16 cellular contexts compared by ENCODE assay signal in the genomic region with DNA sequence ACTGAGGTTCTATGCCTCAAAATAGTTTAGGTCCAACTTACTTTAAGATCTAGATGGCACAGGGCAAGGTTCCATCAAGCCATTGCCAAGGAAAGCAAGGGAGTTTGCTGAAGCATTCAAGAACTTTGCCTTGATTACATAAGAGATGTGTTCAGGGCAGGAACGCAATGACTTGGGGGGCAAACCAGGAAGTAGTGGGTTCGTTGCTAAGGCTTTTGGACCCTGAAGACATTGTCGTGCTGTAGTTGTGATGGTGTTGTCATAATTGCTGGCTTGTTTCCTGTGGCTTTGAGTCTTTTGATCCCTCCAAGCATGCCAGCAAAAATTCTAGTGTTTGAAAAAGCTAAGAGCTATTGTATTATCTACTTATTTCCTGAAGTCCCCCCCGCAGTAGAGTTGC.
DNase-seq lines count a peak whose midpoint lies in the region; ATAC-seq, FAIRE-seq and TF ChIP-seq lines count a peak whose summit lies in the region.
"Had no signal": no experiment of that assay in that cellular context is flagged by ENCODE, and none has a peak within 500 bp of the region (broad histone marks: within the 10 kb centered on the region; RNA-seq: fewer than 3 reads in every experiment).

No MANE protein-coding gene starts in this region.

- H3K36me3 ChIP-seq in MG63, result no peaks in the 10 kb centered on the region
- H3K36me3 ChIP-seq in OCI-LY3 (replicated peaks; ENCODE audit: low read depth, low read length), result no peaks in the 10 kb centered on the region

- no peak for TF ChIP-seq POLR2A in A549 (IDR thresholded peaks at IDR 0.05; ENCODE audit: low read length)

- CTCF ChIA-PET in A549 (lab: Yijun Ruan, JAX), result interaction anchor here (0.9 to 10.6 kb wide), 47 partner anchors 10 to 287 kb away, joined by 3 to 153 read pairs (median 11); a partner anchor contains a TSS

- peak overlapping the region; percentile 42 to 86; a peak in 5 of 6 replicates for H3K27ac ChIP-seq in A549
- H3K27ac ChIP-seq in OCI-LY3 (ENCODE audit: low read length), result no peak overlapping the region
- H3K27ac ChIP-seq: PC-9 had no signal

- no peak for TF ChIP-seq RAD21 in A549 (conservative IDR thresholded peaks at IDR 0.05 in 1 of 2, IDR thresholded peaks at IDR 0.05 in 1 of 2)

- no peaks in the 10 kb centered on the region for H3K27me3 ChIP-seq in MG63
- peaks cover 28% of the 10 kb centered on the region for H3K27me3 ChIP-seq in OCI-LY3 (ENCODE audit: low read depth, low read length)

- no peaks in the 10 kb centered on the region for H4K20me1 ChIP-seq in OCI-LY3 (ENCODE audit: insufficient read depth, low read length)

- H3K79me2 ChIP-seq in OCI-LY3 (ENCODE audit: low read length), result no peaks in the 10 kb centered on the region

- DNase-seq in A549 (ENCODE audit: low read depth in 1 of 2, low spot score in 1 of 2) (peak in 1 of 2 experiments; percentile 64), MG63 (peak; percentile 35), left colon (no peak), NCI-H526 treated with DMSO at 0.1 percent for 48 hours (lab: John Stamatoyannopoulos, UW) (no peak), pons (ENCODE audit: low spot score) (no peak)
- no peak for DNase-seq in activated naive CD4-positive, alpha-beta T cell treated with Interleukin-2 at 50 U/mL for 16 hours
- DNase-seq in effector CD8-positive, alpha-beta T cell (lab: John Stamatoyannopoulos, UW), result no peak
- DNase-seq: CD8-positive, alpha-beta T cell; NCI-H1092; NCI-H1436 treated with DMSO at 0.1 percent for 48 hours; NK-92 treated with Interleukin-12 subunit alpha and Interleukin-12 subunit beta, amount 100 ng/mL, for 24 hours had no signal

- no peak overlapping the region for H3K4me3 ChIP-seq in A549
- H3K4me3 ChIP-seq in MG63, result no peak overlapping the region
- H3K4me3 ChIP-seq in OCI-LY3 (ENCODE audit: low read length), result no peak overlapping the region
- H3K4me3 ChIP-seq: GM23338, PC-9 had no signal

- H3K4me2 ChIP-seq in A549 (peak overlapping the region; percentile 7; the same call in 2 of the 3 replicates), OCI-LY3 (ENCODE audit: low read length) (peak overlapping the region; percentile 61; the same call in 1 of the 2 replicates)
- H3K4me2 ChIP-seq: GM23338, PC-9 had no signal

- ATAC-seq in A549 (no peak), left colon (peak; percentile 11)
- ATAC-seq: CD8-positive, alpha-beta T cell had no signal

- no peak for FAIRE-seq in A549 (lab: Jason Lieb, UNC)
- FAIRE-seq: GM12892, GM18507 had no signal

- peak overlapping the region; percentile 22; the same call in 1 of the 2 replicates for H2AFZ ChIP-seq in OCI-LY3 (ENCODE audit: low read depth, low read length)
- H2AFZ ChIP-seq: GM23338, PC-9 had no signal

- H3K9ac ChIP-seq in OCI-LY3 (ENCODE audit: low read length), result no peak overlapping the region

- TF ChIP-seq CTCF in A549 (IDR thresholded peaks at IDR 0.05) (no peak), OCI-LY3 (IDR thresholded peaks at IDR 0.05; ENCODE audit: low read depth, low read length) (no peak)

- POLR2A ChIA-PET in A549 (lab: Yijun Ruan, JAX), result interaction anchor here (1.3 to 2.1 kb wide), 2 partner anchors 71 to 113 kb away, joined by 9 to 20 read pairs; a partner anchor contains a TSS

- WGBS in A549 (ENCODE audit: missing lambda C conversion rate), result 40% methylated on average over 4 of the region's 4 CpGs

- H3K4me1 ChIP-seq in A549, result peaks cover 68% of the 10 kb centered on the region
- H3K4me1 ChIP-seq in OCI-LY3 (ENCODE audit: low read length), result peaks cover 25% of the 10 kb centered on the region

- no peaks in the 10 kb centered on the region; the same call in 2 of the 3 replicates for H3K9me3 ChIP-seq in A549
- peaks cover 9% of the 10 kb centered on the region for H3K9me3 ChIP-seq in MG63
- H3K9me3 ChIP-seq in OCI-LY3 (ENCODE audit: insufficient read depth, low read length), result no peaks in the 10 kb centered on the region

- intact Hi-C loops in left colon (cut with DNase I, micrococcal nuclease), result no loop called here

- TF ChIP-seq EP300 in A549 (IDR thresholded peaks at IDR 0.05), result no peak

TF ChIP-seq in A549, 52 proteins besides CTCF, POLR2A, EP300 and RAD21:
- TF ChIP-seq CEBPB (IDR thresholded peaks at IDR 0.05) (0 out of 4 replicates have a peak, but pooled peaks of 1 of the 2 experiments have one; percentile 30), ZFP36 (IDR thresholded peaks at IDR 0.05; ENCODE audit: borderline replicate concordance, partially characterized antibody) (no peak), CHD2 (IDR thresholded peaks at IDR 0.05; ENCODE audit: low read length, partially characterized antibody) (no peak), MAFK (IDR thresholded peaks at IDR 0.05; ENCODE audit: partially characterized antibody) (no peak)
- TF ChIP-seq, protein P1, sequence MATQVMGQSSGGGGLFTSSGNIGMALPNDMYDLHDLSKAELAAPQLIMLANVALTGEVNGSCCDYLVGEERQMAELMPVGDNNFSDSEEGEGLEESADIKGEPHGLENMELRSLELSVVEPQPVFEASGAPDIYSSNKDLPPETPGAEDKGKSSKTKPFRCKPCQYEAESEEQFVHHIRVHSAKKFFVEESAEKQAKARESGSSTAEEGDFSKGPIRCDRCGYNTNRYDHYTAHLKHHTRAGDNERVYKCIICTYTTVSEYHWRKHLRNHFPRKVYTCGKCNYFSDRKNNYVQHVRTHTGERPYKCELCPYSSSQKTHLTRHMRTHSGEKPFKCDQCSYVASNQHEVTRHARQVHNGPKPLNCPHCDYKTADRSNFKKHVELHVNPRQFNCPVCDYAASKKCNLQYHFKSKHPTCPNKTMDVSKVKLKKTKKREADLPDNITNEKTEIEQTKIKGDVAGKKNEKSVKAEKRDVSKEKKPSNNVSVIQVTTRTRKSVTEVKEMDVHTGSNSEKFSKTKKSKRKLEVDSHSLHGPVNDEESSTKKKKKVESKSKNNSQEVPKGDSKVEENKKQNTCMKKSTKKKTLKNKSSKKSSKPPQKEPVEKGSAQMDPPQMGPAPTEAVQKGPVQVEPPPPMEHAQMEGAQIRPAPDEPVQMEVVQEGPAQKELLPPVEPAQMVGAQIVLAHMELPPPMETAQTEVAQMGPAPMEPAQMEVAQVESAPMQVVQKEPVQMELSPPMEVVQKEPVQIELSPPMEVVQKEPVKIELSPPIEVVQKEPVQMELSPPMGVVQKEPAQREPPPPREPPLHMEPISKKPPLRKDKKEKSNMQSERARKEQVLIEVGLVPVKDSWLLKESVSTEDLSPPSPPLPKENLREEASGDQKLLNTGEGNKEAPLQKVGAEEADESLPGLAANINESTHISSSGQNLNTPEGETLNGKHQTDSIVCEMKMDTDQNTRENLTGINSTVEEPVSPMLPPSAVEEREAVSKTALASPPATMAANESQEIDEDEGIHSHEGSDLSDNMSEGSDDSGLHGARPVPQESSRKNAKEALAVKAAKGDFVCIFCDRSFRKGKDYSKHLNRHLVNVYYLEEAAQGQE (IDR thresholded peaks at IDR 0.05), result no peak
